ENCODE assay signal across 3 cellular contexts in the genomic region with DNA sequence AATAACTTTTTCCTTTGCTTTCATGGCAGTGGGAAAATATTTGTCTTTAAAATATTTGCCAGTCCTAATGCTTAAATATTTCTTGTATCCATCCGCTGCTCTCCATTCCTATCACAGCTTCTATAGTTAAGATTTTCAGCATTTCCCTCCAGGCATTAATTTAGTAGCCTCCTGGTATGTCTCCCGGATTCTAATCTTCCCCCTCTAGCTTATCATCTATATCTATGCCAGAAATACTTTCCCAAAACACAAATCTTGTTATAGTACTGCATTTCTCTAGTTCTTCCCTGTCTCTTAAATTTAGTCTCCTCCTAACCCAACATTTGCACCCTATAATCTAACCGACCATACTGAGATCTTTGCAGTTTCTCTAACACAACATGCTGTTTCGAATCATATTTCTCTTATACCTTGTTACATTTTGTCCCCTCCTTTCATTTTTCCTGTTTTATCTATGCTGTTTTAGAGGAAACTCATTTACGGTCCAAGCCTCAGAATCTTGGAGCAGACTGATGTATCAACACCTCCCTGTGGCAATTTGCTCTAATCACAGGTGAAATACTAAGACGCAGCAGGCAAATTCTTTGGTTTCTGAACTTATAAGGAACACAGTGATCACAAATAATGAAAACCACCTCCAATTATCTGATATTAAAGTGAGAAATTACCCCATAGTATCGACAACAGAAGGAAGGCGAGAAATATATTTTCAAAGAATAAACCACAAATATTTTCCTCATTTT.
TF ChIP-seq lines count a peak whose summit lies in the region.

No MANE protein-coding gene starts in this region.

TF ChIP-seq in SK-N-SH, 30 proteins besides CTCF, POLR2A, EP300 and RAD21:
- TF ChIP-seq TAF1 (IDR thresholded peaks at IDR 0.05; ENCODE audit: borderline replicate concordance, low read depth, low read length) = no peak
- no peak for TF ChIP-seq NFIC (IDR thresholded peaks at IDR 0.05; ENCODE audit: borderline replicate concordance)
- no peak for TF ChIP-seq SIN3A (IDR thresholded peaks at IDR 0.05; ENCODE audit: borderline replicate concordance, low read depth, low read length)
- no peak for TF ChIP-seq GABPA (IDR thresholded peaks at IDR 0.05; ENCODE audit: low read depth)
- TF ChIP-seq, protein P1, sequence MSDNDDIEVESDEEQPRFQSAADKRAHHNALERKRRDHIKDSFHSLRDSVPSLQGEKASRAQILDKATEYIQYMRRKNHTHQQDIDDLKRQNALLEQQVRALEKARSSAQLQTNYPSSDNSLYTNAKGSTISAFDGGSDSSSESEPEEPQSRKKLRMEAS (IDR thresholded peaks at IDR 0.05; ENCODE audit: low read depth) = no peak
- no peak for TF ChIP-seq EZH2phosphoT487 (IDR thresholded peaks at IDR 0.05; ENCODE audit: borderline replicate concordance, low read depth)
- TF ChIP-seq RCOR1 (IDR thresholded peaks at IDR 0.05; ENCODE audit: low read length) = no peak
- no peak for TF ChIP-seq MXI1 (IDR thresholded peaks at IDR 0.05; ENCODE audit: low read depth, low read length)
- no peak for TF ChIP-seq RXRA (IDR thresholded peaks at IDR 0.05; ENCODE audit: borderline replicate concordance, low read depth)
- no peak for TF ChIP-seq USF1 (IDR thresholded peaks at IDR 0.05; ENCODE audit: borderline replicate concordance, low read depth)
- no peak for TF ChIP-seq NRF1 (IDR thresholded peaks at IDR 0.05; ENCODE audit: low read depth, low read length)
- no peak for TF ChIP-seq JUND (IDR thresholded peaks at IDR 0.05)
- TF ChIP-seq FOXJ3 (CRISPR knock-in tag; IDR thresholded peaks at IDR 0.05) = no peak
- no peak for TF ChIP-seq POLR2AphosphoS5 (IDR thresholded peaks at IDR 0.05; ENCODE audit: low read depth, low read length)
- TF ChIP-seq MEF2A (IDR thresholded peaks at IDR 0.05; ENCODE audit: borderline replicate concordance, low read depth) = no peak
- no peak for TF ChIP-seq GATA2 (CRISPR knock-in tag; IDR thresholded peaks at IDR 0.05)
- no peak for TF ChIP-seq YY1 (IDR thresholded peaks at IDR 0.05; ENCODE audit: low read depth)
TF ChIP-seq in SK-N-SH: peak in this region for 0.

TF ChIP-seq in SK-N-SH treated with all-trans-retinoic acid at 6 μM for 48 hours, 23 proteins besides CTCF, POLR2A, EP300 and RAD21:
- TF ChIP-seq PPARA (CRISPR knock-in tag; IDR thresholded peaks at IDR 0.05; ENCODE audit: borderline replicate concordance) (no peak), ARNTL (CRISPR knock-in tag; IDR thresholded peaks at IDR 0.05; ENCODE audit: borderline replicate concordance, low read depth) (no peak), ZNF8 (CRISPR knock-in tag; IDR thresholded peaks at IDR 0.05) (no peak), POU6F1 (CRISPR knock-in tag; IDR thresholded peaks at IDR 0.05; ENCODE audit: borderline replicate concordance, low read depth) (no peak), ESRRG (CRISPR knock-in tag; IDR thresholded peaks at IDR 0.05) (no peak), TCF4 (CRISPR knock-in tag; IDR thresholded peaks at IDR 0.05; ENCODE audit: borderline replicate concordance) (no peak), CREB5 (CRISPR knock-in tag; IDR thresholded peaks at IDR 0.05; ENCODE audit: low read depth) (no peak), BACH2 (CRISPR knock-in tag; IDR thresholded peaks at IDR 0.05; ENCODE audit: borderline replicate concordance) (no peak), TOX (CRISPR knock-in tag; IDR thresholded peaks at IDR 0.05; ENCODE audit: borderline replicate concordance) (no peak), ISL1 (CRISPR knock-in tag; IDR thresholded peaks at IDR 0.05) (no peak), ZNF565 (CRISPR knock-in tag; conservative IDR thresholded peaks at IDR 0.05; ENCODE audit: low read depth) (no peak), OSR1 (CRISPR knock-in tag; IDR thresholded peaks at IDR 0.05) (no peak)

TF ChIP-seq in K562, 482 proteins besides CTCF, POLR2A, EP300 and RAD21:
- TF ChIP-seq FOXA3 (CRISPR knock-in tag; conservative IDR thresholded peaks at IDR 0.05 in 1 of 2, IDR thresholded peaks at IDR 0.05 in 1 of 2) (no peak), GABPA (tag; conservative IDR thresholded peaks at IDR 0.05; ENCODE audit: low read depth) (no peak), ATF2 (CRISPR knock-in tag; IDR thresholded peaks at IDR 0.05) (no peak), XRCC3 (IDR thresholded peaks at IDR 0.05) (no peak), SMARCC2 (IDR thresholded peaks at IDR 0.05; ENCODE audit: low read depth) (no peak), CBX8 (IDR thresholded peaks at IDR 0.05; ENCODE audit: borderline replicate concordance, extremely low read depth, low read depth, low read length, poor library complexity, severe bottlenecking) (no peak), ZNF212 (CRISPR knock-in tag; IDR thresholded peaks at IDR 0.05) (no peak), ZNF644 (tag; IDR thresholded peaks at IDR 0.05; ENCODE audit: low read depth) (no peak), FOXM1 (IDR thresholded peaks at IDR 0.05; ENCODE audit: low read depth) (no peak), FOXM1 (CRISPR knock-in tag; IDR thresholded peaks at IDR 0.05; ENCODE audit: low read depth) (no peak), ASH1L (IDR thresholded peaks at IDR 0.05; ENCODE audit: borderline replicate concordance, low read depth, partially characterized antibody) (no peak), ZNF785 (CRISPR knock-in tag; IDR thresholded peaks at IDR 0.05) (no peak), E2F3 (CRISPR knock-in tag; IDR thresholded peaks at IDR 0.05) (no peak), THRAP3 (IDR thresholded peaks at IDR 0.05; ENCODE audit: borderline replicate concordance) (no peak), CEBPB (tag; IDR thresholded peaks at IDR 0.05) (no peak)
- TF ChIP-seq, protein P2, sequence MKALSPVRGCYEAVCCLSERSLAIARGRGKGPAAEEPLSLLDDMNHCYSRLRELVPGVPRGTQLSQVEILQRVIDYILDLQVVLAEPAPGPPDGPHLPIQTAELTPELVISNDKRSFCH (CRISPR knock-in tag; IDR thresholded peaks at IDR 0.05) = no peak
- TF ChIP-seq, protein P2 (tag; IDR thresholded peaks at IDR 0.05) = no peak
